Comparison of ENCODE assay signal across 19 cellular contexts in genomic region chr1:176196728-176197127, GRCh38. TPM values are rescaled to one million over a fixed set of nuclear protein-coding genes. Genes with fewer than 3 reads are reported as not detected.
DNase-seq lines count a peak whose midpoint lies in the region; ATAC-seq and TF ChIP-seq lines count a peak whose summit lies in the region.
"Had no signal": no experiment of that assay in that cellular context is flagged by ENCODE, and none has a peak within 500 bp of the region (broad histone marks: within the 10 kb centered on the region; RNA-seq: fewer than 3 reads in every experiment).

No MANE protein-coding gene starts in this region.

- peak; percentile 60 for ATAC-seq in activated CD8-positive, alpha-beta T cell treated with anti-CD3 and anti-CD28 coated beads for 36 hours
- ATAC-seq in naive thymus-derived CD4-positive, alpha-beta T cell: no peak
- ATAC-seq in HG02571 (IDR thresholded peaks at IDR 0.05; ENCODE audit: unreplicated experiment): no peak
- ATAC-seq in HG02884 (IDR thresholded peaks at IDR 0.05; ENCODE audit: unreplicated experiment): no peak
- ATAC-seq: heart left ventricle, left ventricle myocardium superior had no signal

- no peak for DNase-seq in activated CD4-positive, alpha-beta T cell treated with anti-CD3 and anti-CD28 coated beads, Interleukin-2, amount 10 ng/mL, durations not matched to agents 24 days and 14 days
- no peak for DNase-seq in activated CD4-positive, alpha-beta T cell treated with anti-CD3 and anti-CD28 coated beads for 4 hours
- no peak for DNase-seq in CD8-positive, alpha-beta memory T cell
- no peak for DNase-seq in activated CD8-positive, alpha-beta T cell treated with anti-CD3 and anti-CD28 coated beads for 36 hours
- no peak for DNase-seq in naive thymus-derived CD4-positive, alpha-beta T cell
- DNase-seq in NCI-H2029 treated with DMSO at 0.1 percent for 48 hours (lab: John Stamatoyannopoulos, UW): no peak
- DNase-seq: amygdala; HCEC 1CT; heart left ventricle; left ventricle myocardium superior; NCI-H146; NCI-H69; stimulated activated CD4-positive, alpha-beta T cell treated with anti-CD3 and anti-CD28 coated beads, Interleukin-2, amount 100 ng/mL, for 24 hours; stomach; upper lobe of left lung had no signal

- H3K9me3 Mint-ChIP-seq in activated CD4-positive, alpha-beta T cell treated with anti-CD3 and anti-CD28 coated beads, Interleukin-2, amount 10 ng/mL, durations not matched to agents 24 days and 14 days: peaks cover 6% of the 10 kb centered on the region
- H3K9me3 Mint-ChIP-seq in CD8-positive, alpha-beta memory T cell: no peaks in the 10 kb centered on the region
- peaks cover 4% of the 10 kb centered on the region for H3K9me3 Mint-ChIP-seq in activated CD8-positive, alpha-beta T cell treated with anti-CD3 and anti-CD28 coated beads for 36 hours
- peaks cover 0 to 5% (median 0%) of the 10 kb centered on the region in 11 donors for H3K9me3 Mint-ChIP-seq in naive thymus-derived CD4-positive, alpha-beta T cell

- H3K27me3 ChIP-seq in CD8-positive, alpha-beta memory T cell (ENCODE audit: insufficient read depth, low read length, poor library complexity, severe bottlenecking): no peaks in the 10 kb centered on the region
- H3K27me3 ChIP-seq in naive thymus-derived CD4-positive, alpha-beta T cell (ENCODE audit: control insufficient read depth in 2 of 2, insufficient read depth in 2 of 2, low read length in 2 of 2): no peaks in the 10 kb centered on the region
- H3K27me3 ChIP-seq: heart left ventricle, stomach, upper lobe of left lung had no signal

- intact Hi-C loops in activated CD4-positive, alpha-beta T cell treated with anti-CD3 and anti-CD28 coated beads, Interleukin-2, amount 10 ng/mL, durations not matched to agents 24 days and 14 days (cut with micrococcal nuclease): no loop called here
- intact Hi-C loops in activated CD8-positive, alpha-beta T cell treated with anti-CD3 and anti-CD28 coated beads for 36 hours (cut with micrococcal nuclease): no loop called here
- intact Hi-C loops in naive thymus-derived CD4-positive, alpha-beta T cell (cut with micrococcal nuclease): loop anchor here in 1 of 2 donors (1.0 kb wide), 1 partner anchor 9 kb away; no protein-coding TSS in a partner anchor

- H3K4me3 ChIP-seq in CD8-positive, alpha-beta memory T cell (ENCODE audit: low read length): no peak overlapping the region
- H3K4me3 ChIP-seq in naive thymus-derived CD4-positive, alpha-beta T cell (ENCODE audit: low read length): no peak overlapping the region
- H3K4me3 ChIP-seq: heart left ventricle, skin epidermis, stomach, upper lobe of left lung had no signal

- no peak for TF ChIP-seq CTCF in activated CD8-positive, alpha-beta T cell treated with anti-CD3 and anti-CD28 coated beads for 36 hours (IDR thresholded peaks at IDR 0.05)

- no peak overlapping the region for H3K27ac Mint-ChIP-seq in activated CD4-positive, alpha-beta T cell treated with anti-CD3 and anti-CD28 coated beads, Interleukin-2, amount 10 ng/mL, durations not matched to agents 24 days and 14 days
- H3K27ac Mint-ChIP-seq in CD8-positive, alpha-beta memory T cell: peak overlapping the region in 3 of 8 donors; percentile 29 to 75 (median 66)
- peak overlapping the region; percentile 70 for H3K27ac Mint-ChIP-seq in activated CD8-positive, alpha-beta T cell treated with anti-CD3 and anti-CD28 coated beads for 36 hours
- peak overlapping the region in 3 of 9 donors; percentile 18 to 59 (median 50) for H3K27ac Mint-ChIP-seq in naive thymus-derived CD4-positive, alpha-beta T cell

- no peaks in the 10 kb centered on the region for H3K27me3 Mint-ChIP-seq in activated CD4-positive, alpha-beta T cell treated with anti-CD3 and anti-CD28 coated beads, Interleukin-2, amount 10 ng/mL, durations not matched to agents 24 days and 14 days
- H3K27me3 Mint-ChIP-seq in CD8-positive, alpha-beta memory T cell: no peaks in the 10 kb centered on the region
- H3K27me3 Mint-ChIP-seq in activated CD8-positive, alpha-beta T cell treated with anti-CD3 and anti-CD28 coated beads for 36 hours: no peaks in the 10 kb centered on the region
- H3K27me3 Mint-ChIP-seq in naive thymus-derived CD4-positive, alpha-beta T cell: no peaks in the 10 kb centered on the region

- H3K4me1 ChIP-seq in CD8-positive, alpha-beta memory T cell (ENCODE audit: insufficient read depth, low read length): peaks cover 27% of the 10 kb centered on the region
- peaks cover 12 to 13% of the 10 kb centered on the region in 2 donors for H3K4me1 ChIP-seq in naive thymus-derived CD4-positive, alpha-beta T cell (ENCODE audit: control insufficient read depth in 2 of 2, insufficient read depth in 2 of 2, low read length in 2 of 2)

- CTCF ChIA-PET in CD8-positive, alpha-beta memory T cell (lab: Charles Lee): no interaction called here
- CTCF ChIA-PET in activated CD8-positive, alpha-beta T cell treated with anti-CD3 and anti-CD28 coated beads for 36 hours (lab: Charles Lee): no interaction called here
- CTCF ChIA-PET in naive thymus-derived CD4-positive, alpha-beta T cell (lab: Charles Lee): no interaction called here

- no peaks in the 10 kb centered on the region for H3K36me3 ChIP-seq in CD8-positive, alpha-beta memory T cell (ENCODE audit: insufficient read depth, low read length)
- H3K36me3 ChIP-seq in naive thymus-derived CD4-positive, alpha-beta T cell (ENCODE audit: control insufficient read depth in 2 of 3, insufficient read depth in 3 of 3, low read length in 3 of 3): no peaks in the 10 kb centered on the region
- H3K36me3 ChIP-seq: heart left ventricle, stomach, upper lobe of left lung had no signal

- no peaks in the 10 kb centered on the region for H3K9me3 ChIP-seq in CD8-positive, alpha-beta memory T cell (ENCODE audit: low read length)
- no peaks in the 10 kb centered on the region for H3K9me3 ChIP-seq in naive thymus-derived CD4-positive, alpha-beta T cell (ENCODE audit: control insufficient read depth in 2 of 3, low read length in 3 of 3)
- H3K9me3 ChIP-seq: heart left ventricle, stomach, upper lobe of left lung had no signal

- POLR2A ChIA-PET in CD8-positive, alpha-beta memory T cell (lab: Charles Lee): no interaction called here
- POLR2A ChIA-PET in activated CD8-positive, alpha-beta T cell treated with anti-CD3 and anti-CD28 coated beads for 36 hours (lab: Charles Lee): interaction anchor here (1.1 kb wide), 1 partner anchor 9 kb away, joined by 3 read pairs; no protein-coding TSS in a partner anchor
- POLR2A ChIA-PET in naive thymus-derived CD4-positive, alpha-beta T cell (lab: Charles Lee): no interaction called here

- peak overlapping the region; percentile 75 for H3K4me3 Mint-ChIP-seq in activated CD4-positive, alpha-beta T cell treated with anti-CD3 and anti-CD28 coated beads, Interleukin-2, amount 10 ng/mL, durations not matched to agents 24 days and 14 days
- peak overlapping the region in 6 of 7 donors; percentile 32 to 78 (median 60) for H3K4me3 Mint-ChIP-seq in CD8-positive, alpha-beta memory T cell
- H3K4me3 Mint-ChIP-seq in activated CD8-positive, alpha-beta T cell treated with anti-CD3 and anti-CD28 coated beads for 36 hours: peak overlapping the region; percentile 65
- H3K4me3 Mint-ChIP-seq in naive thymus-derived CD4-positive, alpha-beta T cell: peak overlapping the region; percentile 18 to 71 (median 57)

- H3K27ac ChIP-seq in CD8-positive, alpha-beta memory T cell (ENCODE audit: low read depth, low read length): no peak overlapping the region
- H3K27ac ChIP-seq in naive thymus-derived CD4-positive, alpha-beta T cell (ENCODE audit: low read depth, low read length): no peak overlapping the region
- H3K27ac ChIP-seq: heart left ventricle, HL-60, skin epidermis, stomach, upper lobe of left lung had no signal

- H3K4me1 Mint-ChIP-seq in activated CD4-positive, alpha-beta T cell treated with anti-CD3 and anti-CD28 coated beads, Interleukin-2, amount 10 ng/mL, durations not matched to agents 24 days and 14 days: peaks cover 38% of the 10 kb centered on the region
- peaks cover 75 to 97% (median 95%) of the 10 kb centered on the region in 3 donors for H3K4me1 Mint-ChIP-seq in CD8-positive, alpha-beta memory T cell
- H3K4me1 Mint-ChIP-seq in activated CD8-positive, alpha-beta T cell treated with anti-CD3 and anti-CD28 coated beads for 36 hours (ENCODE audit: low read depth): peaks cover 74% of the 10 kb centered on the region
- peaks cover 50 to 96% (median 93%) of the 10 kb centered on the region in 7 donors for H3K4me1 Mint-ChIP-seq in naive thymus-derived CD4-positive, alpha-beta T cell

- H3K36me3 Mint-ChIP-seq in activated CD4-positive, alpha-beta T cell treated with anti-CD3 and anti-CD28 coated beads, Interleukin-2, amount 10 ng/mL, durations not matched to agents 24 days and 14 days (ENCODE audit: low read depth): peaks cover 15% of the 10 kb centered on the region
- H3K36me3 Mint-ChIP-seq in CD8-positive, alpha-beta memory T cell: peaks cover 0 to 6% (median 3%) of the 10 kb centered on the region in 3 donors
- peaks cover 38% of the 10 kb centered on the region for H3K36me3 Mint-ChIP-seq in activated CD8-positive, alpha-beta T cell treated with anti-CD3 and anti-CD28 coated beads for 36 hours (ENCODE audit: low read depth)
- H3K36me3 Mint-ChIP-seq in naive thymus-derived CD4-positive, alpha-beta T cell: peaks cover 0 to 28% (median 17%) of the 10 kb centered on the region in 5 donors

RNA-seq across cellular contexts. Expression of gene COP1, which starts 10.4 kb away (rescaled TPM):
- 48.6 and 51.4 TPM in 2 replicates for total RNA-seq in activated CD4-positive, alpha-beta T cell treated with anti-CD3 and anti-CD28 coated beads, Interleukin-2, amount 10 ng/mL, durations not matched to agents 24 days and 14 days
- 10 to 100 TPM; 39.7 to 43.0 TPM for total RNA-seq in CD8-positive, alpha-beta memory T cell
- polyA plus RNA-seq in CD8-positive, alpha-beta memory T cell: 40.6 TPM
- total RNA-seq in activated CD8-positive, alpha-beta T cell treated with anti-CD3 and anti-CD28 coated beads for 36 hours: 10 to 100 TPM; 33.8 to 36.9 TPM
- total RNA-seq in naive thymus-derived CD4-positive, alpha-beta T cell: 10 to 100 TPM; 39.1 to 57.0 (median 43.9) TPM
- 10 to 100 TPM; 39.9 to 44.9 TPM for polyA plus RNA-seq in naive thymus-derived CD4-positive, alpha-beta T cell
